8 cellular contexts compared by ENCODE assay signal in the genomic region with DNA sequence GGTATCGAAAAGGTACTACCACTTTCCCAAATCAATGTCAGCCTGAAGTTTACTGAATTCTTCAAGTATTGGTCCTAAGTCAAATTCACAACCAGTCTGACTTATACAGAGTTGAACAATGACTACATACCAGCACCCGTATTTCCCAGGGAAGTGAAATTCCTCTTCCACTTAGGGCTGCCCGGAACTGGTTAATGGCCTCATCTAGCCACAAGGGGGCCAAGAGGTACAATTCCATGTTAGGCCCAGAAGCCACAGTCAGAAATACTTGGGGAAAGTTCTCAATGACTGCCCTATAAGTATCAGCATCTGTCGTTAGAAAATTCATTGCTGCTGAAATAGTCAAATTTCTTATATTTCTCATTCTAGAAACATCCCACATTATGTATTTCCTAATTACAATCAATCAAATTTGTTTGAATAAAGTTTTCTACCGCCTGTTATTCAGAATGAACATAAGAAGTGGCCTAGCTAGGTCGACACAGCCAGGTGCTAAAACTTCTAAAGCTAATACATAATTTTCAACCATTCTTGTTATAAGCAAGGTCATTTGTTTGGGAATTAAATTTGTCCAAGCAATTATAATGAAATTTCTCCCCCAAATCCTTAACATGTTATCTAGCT. TPM values are rescaled to one million over a fixed set of nuclear protein-coding genes. Genes with fewer than 3 reads are reported as not detected.
DNase-seq lines count a peak whose midpoint lies in the region; ATAC-seq and TF ChIP-seq lines count a peak whose summit lies in the region.

No MANE protein-coding gene starts in this region.

- H3K9me3 ChIP-seq in H9 (ENCODE audit: control insufficient read depth, low read depth, low read length), result no peaks in the 10 kb centered on the region
- H3K9me3 ChIP-seq in NT2/D1 (ENCODE audit: insufficient read depth, low read length), result peaks cover 8% of the 10 kb centered on the region; the same call in 1 of the 2 replicates

- no peak overlapping the region for H3K18ac ChIP-seq in H9 (ENCODE audit: insufficient read length, low read depth, low read length)

- H2AFZ ChIP-seq in H9 (ENCODE audit: low read length), result no peak overlapping the region

- H3K27me3 Mint-ChIP-seq in H9 (ENCODE audit: low read depth), result peaks cover 18% of the 10 kb centered on the region
- H3K27me3 Mint-ChIP-seq in activated T-cell treated with anti-CD3 and anti-CD28 coated beads, Interleukin-2, amount 50 U/mL, for 24 hours, result peaks cover 60% of the 10 kb centered on the region

- TF ChIP-seq CTCF in H9 (conservative IDR thresholded peaks at IDR 0.05), result peak; percentile 86

- H3K27ac ChIP-seq in H9 (ENCODE audit: insufficient read length, low read depth, low read length), result no peak overlapping the region

- no peak overlapping the region for H2BK15ac ChIP-seq in H9 (ENCODE audit: low read depth, low read length)

- H2AK5ac ChIP-seq in H9 (ENCODE audit: insufficient read length, low read length), result no peak overlapping the region

- H4K20me1 ChIP-seq in H9 (ENCODE audit: control insufficient read depth, insufficient read depth, insufficient read length), result no peaks in the 10 kb centered on the region

- H3K4ac ChIP-seq in H9 (ENCODE audit: low read depth, low read length), result no peak overlapping the region

- H2BK20ac ChIP-seq in H9 (ENCODE audit: low read depth, low read length, poor library complexity, severe bottlenecking), result no peak overlapping the region

- H3K4me2 ChIP-seq in H9 (ENCODE audit: insufficient read depth, insufficient read length, low read length), result no peak overlapping the region

- peaks cover 0 to 17% (median 5%) of the 10 kb centered on the region in 3 experiments; a peak in 5 of 7 replicates for H3K36me3 Mint-ChIP-seq in H9 (ENCODE audit: insufficient read depth in 1 of 3, low read depth in 3 of 3)
- no peaks in the 10 kb centered on the region for H3K36me3 Mint-ChIP-seq in activated T-cell treated with anti-CD3 and anti-CD28 coated beads, Interleukin-2, amount 50 U/mL, for 24 hours (ENCODE audit: low read depth)

- H3K4me3 ChIP-seq in NT2/D1 (ENCODE audit: insufficient read length, low read depth), result no peak overlapping the region

- peaks cover 4% of the 10 kb centered on the region; the same call in 1 of the 2 replicates for H3K27me3 ChIP-seq in H9 (ENCODE audit: insufficient read depth, low read length)
- peaks cover 13% of the 10 kb centered on the region for H3K27me3 ChIP-seq in NT2/D1 (ENCODE audit: insufficient read depth, insufficient read length)

- H3K14ac ChIP-seq in H9 (ENCODE audit: insufficient read depth, low read length), result no peak overlapping the region

- H3K23ac ChIP-seq in H9 (ENCODE audit: insufficient read length, low read depth, low read length), result no peak overlapping the region

- H3K4me1 Mint-ChIP-seq in H9, result peaks cover 29 to 33% of the 10 kb centered on the region in 2 experiments
- peaks cover 29% of the 10 kb centered on the region for H3K4me1 Mint-ChIP-seq in activated T-cell treated with anti-CD3 and anti-CD28 coated beads, Interleukin-2, amount 50 U/mL, for 24 hours (ENCODE audit: low read depth)

- no peak overlapping the region for H3K27ac Mint-ChIP-seq in H9
- H3K27ac Mint-ChIP-seq in activated T-cell treated with anti-CD3 and anti-CD28 coated beads, Interleukin-2, amount 50 U/mL, for 24 hours, result no peak overlapping the region

- 0 out of 2 replicates have a peak, but pooled peaks cover 4% of the 10 kb centered on the region for H3K4me1 ChIP-seq in H9 (ENCODE audit: insufficient read depth, low read length)
- no peaks in the 10 kb centered on the region for H3K4me1 ChIP-seq in NT2/D1 (ENCODE audit: insufficient read depth, insufficient read length)

- H4K5ac ChIP-seq in H9 (ENCODE audit: insufficient read length, low read depth, low read length), result no peak overlapping the region

- H3K36me3 ChIP-seq in NT2/D1 (ENCODE audit: insufficient read depth, insufficient read length, low read length), result no peaks in the 10 kb centered on the region

- no peak overlapping the region for H2BK120ac ChIP-seq in H9 (ENCODE audit: low read depth, low read length, poor library complexity, severe bottlenecking)

- DNase-seq in COR-L47 (lab: John Stamatoyannopoulos, UW) (peak; percentile 52), H9 (peak; percentile 55), NT2/D1 (ENCODE audit: low read depth, low spot score) (peak; percentile 70), dermis blood vessel endothelial cell (peak; percentile 57), mucosa of gallbladder (ENCODE audit: low spot score) (peak; percentile 31), NCI-H446 treated with DMSO at 0.1 percent for 48 hours (lab: John Stamatoyannopoulos, UW) (no peak)
- DNase-seq in activated T-cell treated with anti-CD3 and anti-CD28 coated beads, Interleukin-2, amount 50 U/mL, for 24 hours, result no peak

- WGBS in H9 (ENCODE audit: extremely low coverage, insufficient read length, low lambda C conversion rate), result no CpG with 5 or more reads among the region's 6 CpGs

- H4K8ac ChIP-seq in H9 (replicated peaks; ENCODE audit: insufficient read length, low read depth, low read length), result no peak overlapping the region

- ATAC-seq in GM21381 (IDR thresholded peaks at IDR 0.05; ENCODE audit: unreplicated experiment), result no peak

- no peak overlapping the region for H4K91ac ChIP-seq in H9 (ENCODE audit: insufficient read length, low read depth, low read length)

- no peak overlapping the region for H2BK5ac ChIP-seq in H9 (ENCODE audit: insufficient read length, low read length)

- H3K23me2 ChIP-seq in H9 (ENCODE audit: insufficient read length, low read depth, low read length, poor library complexity, severe bottlenecking), result peaks cover 21% of the 10 kb centered on the region

- H3K79me2 ChIP-seq in H9 (ENCODE audit: insufficient read depth, low read length), result no peaks in the 10 kb centered on the region

- no peaks in the 10 kb centered on the region for H3K79me1 ChIP-seq in H9 (ENCODE audit: insufficient read depth, low read depth, low read length, poor library complexity, severe bottlenecking)

- peaks cover 8 to 15% of the 10 kb centered on the region in 2 experiments; a peak in 4 of 5 replicates for H3K9me3 Mint-ChIP-seq in H9
- H3K9me3 Mint-ChIP-seq in activated T-cell treated with anti-CD3 and anti-CD28 coated beads, Interleukin-2, amount 50 U/mL, for 24 hours, result peaks cover 14% of the 10 kb centered on the region

- no peak overlapping the region for H3K9ac ChIP-seq in H9 (ENCODE audit: extremely low read depth, insufficient read length, low read length)
- no peak overlapping the region for H3K9ac ChIP-seq in NT2/D1 (ENCODE audit: insufficient read length, low read depth)

- no peak overlapping the region for H3T11ph ChIP-seq in H9 (ENCODE audit: low read length)

- H3K4me3 Mint-ChIP-seq in H9, result no peak overlapping the region
- no peak overlapping the region for H3K4me3 Mint-ChIP-seq in activated T-cell treated with anti-CD3 and anti-CD28 coated beads, Interleukin-2, amount 50 U/mL, for 24 hours

- no peak overlapping the region for H2BK12ac ChIP-seq in H9 (ENCODE audit: insufficient read length, low read depth, low read length)

- H3K56ac ChIP-seq in H9 (ENCODE audit: insufficient read length, low read depth, low read length), result no peak overlapping the region

RNA-seq across cellular contexts. Expression of gene PCDH7, which starts 5.6 kb away (rescaled TPM):
- 16.8 and 18.0 TPM in 2 replicates for total RNA-seq in H9 (2021)
- total RNA-seq in dermis blood vessel endothelial cell, result 0.28 and 0.34 TPM in 2 replicates
- total RNA-seq in mucosa of gallbladder, result 42.8 TPM

Comparison
In these comparisons a context has a peak if more than half of its experiments do, and no peak if none do; other contexts are left out.
1. DNase-seq: peak in COR-L47 (single experiment), H9 (single experiment), NT2/D1 (single experiment), dermis blood vessel endothelial cell (single experiment) and mucosa of gallbladder (single experiment); none in NCI-H446 treated with DMSO at 0.1 percent for 48 hours (single experiment) and activated T-cell treated with anti-CD3 and anti-CD28 coated beads, Interleukin-2, amount 50 U/mL, for 24 hours (single experiment).
2. RNA of gene PCDH7, which starts 5.6 kb away (total RNA-seq): 42.8 TPM in mucosa of gallbladder (single experiment) and 16.8 to 18.0 TPM in H9; 0.28 to 0.34 TPM in dermis blood vessel endothelial cell; every median in the first group is over 10 times any median in the second.